8 cellular contexts compared by ENCODE assay signal in the genomic region with DNA sequence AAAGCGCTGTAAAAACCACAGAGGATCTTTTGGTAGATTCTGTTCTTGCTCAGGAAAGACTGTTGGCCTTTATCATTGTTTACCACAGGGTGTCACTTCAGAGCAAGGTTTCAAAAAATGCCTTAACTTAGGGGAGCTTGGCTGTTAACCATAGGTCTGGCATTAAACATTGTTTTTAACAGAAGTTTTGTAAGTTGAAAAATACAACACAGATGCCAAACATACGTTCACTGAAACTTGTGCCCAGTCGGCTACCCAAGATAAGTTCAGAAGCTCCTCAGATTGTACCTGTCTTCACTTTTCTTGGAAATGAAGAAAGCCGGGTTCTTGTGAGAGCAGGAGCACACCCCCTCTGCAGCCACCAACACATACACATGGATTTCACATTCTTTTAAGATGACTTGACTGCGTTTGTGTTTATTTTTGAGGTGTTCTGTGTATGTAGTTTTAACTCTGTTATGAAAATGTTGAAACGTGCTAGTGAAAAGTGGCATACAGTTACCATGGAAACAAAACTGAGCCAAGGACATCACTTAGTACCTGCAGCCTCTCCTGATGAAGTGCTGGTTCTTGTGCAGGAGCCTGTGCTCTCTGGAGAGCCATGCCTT.
DNase-seq lines count a peak whose midpoint lies in the region; ATAC-seq, FAIRE-seq and TF ChIP-seq lines count a peak whose summit lies in the region.

No MANE protein-coding gene starts in this region.

- CTCF ChIA-PET in activated CD4-positive, alpha-beta memory T cell treated with anti-CD3 and anti-CD28 coated beads for 36 hours (lab: Charles Lee), result interaction anchor here (0.7 to 1.8 kb wide), 4 partner anchors 115 to 624 kb away, joined by 3 to 8 read pairs (median 4); no protein-coding TSS in a partner anchor
- CTCF ChIA-PET in activated CD8-positive, alpha-beta memory T cell treated with anti-CD3 and anti-CD28 coated beads, Interleukin-2, amount 10 ng/mL, durations not matched to agents 7 days and 5 days (lab: Charles Lee), result interaction anchor here (1.2 to 1.8 kb wide), 3 partner anchors 9 to 624 kb away, joined by 3 to 7 read pairs (median 4); no protein-coding TSS in a partner anchor

- H3K4me3 Mint-ChIP-seq in activated CD4-positive, alpha-beta memory T cell treated with anti-CD3 and anti-CD28 coated beads for 36 hours, result no peak overlapping the region
- no peak overlapping the region for H3K4me3 Mint-ChIP-seq in activated CD8-positive, alpha-beta memory T cell treated with anti-CD3 and anti-CD28 coated beads, Interleukin-2, amount 10 ng/mL, durations not matched to agents 7 days and 5 days

- TF ChIP-seq CTCF in VCaP (conservative IDR thresholded peaks at IDR 0.05) (peak; percentile 55), hepatocyte (IDR thresholded peaks at IDR 0.05; ENCODE audit: poor library complexity) (peak; percentile 80)

- FAIRE-seq in urothelium cell line (lab: Jason Lieb, UNC), result no peak

- no peaks in the 10 kb centered on the region for H4K20me1 ChIP-seq in hepatocyte (ENCODE audit: insufficient read depth, poor library complexity, severe bottlenecking)

- no peaks in the 10 kb centered on the region for H3K4me1 ChIP-seq in hepatocyte (ENCODE audit: insufficient read depth)

- H3K4me3 ChIP-seq in hepatocyte, result no peak overlapping the region

- no peaks in the 10 kb centered on the region for H3K36me3 ChIP-seq in hepatocyte (replicated peaks; ENCODE audit: insufficient read depth, low read depth)

- H2AFZ ChIP-seq in hepatocyte, result no peak overlapping the region

- ATAC-seq in GM18519 (IDR thresholded peaks at IDR 0.05; ENCODE audit: low FRiP score, unreplicated experiment), result no peak
- no peak for ATAC-seq in activated CD8-positive, alpha-beta memory T cell treated with anti-CD3 and anti-CD28 coated beads, Interleukin-2, amount 10 ng/mL, durations not matched to agents 7 days and 5 days

- no peaks in the 10 kb centered on the region for H3K79me2 ChIP-seq in hepatocyte

- H3K36me3 Mint-ChIP-seq in activated CD4-positive, alpha-beta memory T cell treated with anti-CD3 and anti-CD28 coated beads for 36 hours, result no peaks in the 10 kb centered on the region
- H3K36me3 Mint-ChIP-seq in activated CD8-positive, alpha-beta memory T cell treated with anti-CD3 and anti-CD28 coated beads, Interleukin-2, amount 10 ng/mL, durations not matched to agents 7 days and 5 days, result no peaks in the 10 kb centered on the region

- no peaks in the 10 kb centered on the region for H3K9me3 Mint-ChIP-seq in activated CD4-positive, alpha-beta memory T cell treated with anti-CD3 and anti-CD28 coated beads for 36 hours
- no peaks in the 10 kb centered on the region for H3K9me3 Mint-ChIP-seq in activated CD8-positive, alpha-beta memory T cell treated with anti-CD3 and anti-CD28 coated beads, Interleukin-2, amount 10 ng/mL, durations not matched to agents 7 days and 5 days (ENCODE audit: low read depth)

- H3K9me2 ChIP-seq in hepatocyte (replicated peaks; ENCODE audit: insufficient read depth), result no peaks in the 10 kb centered on the region

- 26% methylated on average over 6 of the region's 6 CpGs for WGBS in hepatocyte (ENCODE audit: low lambda C conversion rate, missing lambda C conversion rate)

- DNase-seq in EH (ENCODE audit: low read depth), result peak; percentile 83
- DNase-seq in KG1 (lab: John Stamatoyannopoulos, UW), result peak; percentile 3
- DNase-seq in hepatocyte (ENCODE audit: low spot score), result peak; percentile 62
- DNase-seq in urothelium cell line (ENCODE audit: low spot score), result peak; percentile 57
- DNase-seq in activated CD4-positive, alpha-beta memory T cell treated with anti-CD3 and anti-CD28 coated beads for 36 hours, result no peak
- no peak for DNase-seq in activated CD8-positive, alpha-beta memory T cell treated with anti-CD3 and anti-CD28 coated beads, Interleukin-2, amount 10 ng/mL, durations not matched to agents 7 days and 5 days

- H3K4me2 ChIP-seq in hepatocyte, result peak overlapping the region; percentile 33

- no peak overlapping the region for H3K27ac Mint-ChIP-seq in activated CD4-positive, alpha-beta memory T cell treated with anti-CD3 and anti-CD28 coated beads for 36 hours
- H3K27ac Mint-ChIP-seq in activated CD8-positive, alpha-beta memory T cell treated with anti-CD3 and anti-CD28 coated beads, Interleukin-2, amount 10 ng/mL, durations not matched to agents 7 days and 5 days, result no peak overlapping the region

- no peaks in the 10 kb centered on the region for H3K27me3 ChIP-seq in hepatocyte

- peaks cover 13% of the 10 kb centered on the region for H3K27me3 Mint-ChIP-seq in activated CD4-positive, alpha-beta memory T cell treated with anti-CD3 and anti-CD28 coated beads for 36 hours
- peaks cover 19% of the 10 kb centered on the region for H3K27me3 Mint-ChIP-seq in activated CD8-positive, alpha-beta memory T cell treated with anti-CD3 and anti-CD28 coated beads, Interleukin-2, amount 10 ng/mL, durations not matched to agents 7 days and 5 days

- H3K9me3 ChIP-seq in hepatocyte (ENCODE audit: low read depth), result no peaks in the 10 kb centered on the region

- intact Hi-C loops in activated CD4-positive, alpha-beta memory T cell treated with anti-CD3 and anti-CD28 coated beads for 36 hours (cut with micrococcal nuclease), result loop anchor here (5.0 kb wide), 1 partner anchor 191 kb away; no protein-coding TSS in a partner anchor

- POLR2A ChIA-PET in activated CD4-positive, alpha-beta memory T cell treated with anti-CD3 and anti-CD28 coated beads for 36 hours (lab: Charles Lee), result no interaction called here

- H3K4me1 Mint-ChIP-seq in activated CD4-positive, alpha-beta memory T cell treated with anti-CD3 and anti-CD28 coated beads for 36 hours (ENCODE audit: low read depth), result no peaks in the 10 kb centered on the region
- peaks cover 1% of the 10 kb centered on the region for H3K4me1 Mint-ChIP-seq in activated CD8-positive, alpha-beta memory T cell treated with anti-CD3 and anti-CD28 coated beads, Interleukin-2, amount 10 ng/mL, durations not matched to agents 7 days and 5 days

- H3K27ac ChIP-seq in VCaP (no peak overlapping the region; the same call in 1 of the 2 replicates), hepatocyte (peak overlapping the region; percentile 5)

Comparison
In these comparisons a context has a peak if more than half of its experiments do, and no peak if none do; other contexts are left out.
1. DNase-seq: peak in EH (single experiment), KG1 (single experiment), hepatocyte (single experiment) and urothelium cell line (single experiment); none in activated CD4-positive, alpha-beta memory T cell treated with anti-CD3 and anti-CD28 coated beads for 36 hours (single experiment) and activated CD8-positive, alpha-beta memory T cell treated with anti-CD3 and anti-CD28 coated beads, Interleukin-2, amount 10 ng/mL, durations not matched to agents 7 days and 5 days (single experiment).